16 cellular contexts compared by ENCODE assay signal in genomic region chr15:82239685-82240391, GRCh38. TPM values are rescaled to one million over a fixed set of nuclear protein-coding genes. Genes with fewer than 3 reads are reported as not detected.
DNase-seq lines count a peak whose midpoint lies in the region; ATAC-seq, FAIRE-seq and TF ChIP-seq lines count a peak whose summit lies in the region.
"Had no signal": no experiment of that assay in that cellular context is flagged by ENCODE, and none has a peak within 500 bp of the region (broad histone marks: within the 10 kb centered on the region; RNA-seq: fewer than 3 reads in every experiment).

No MANE protein-coding gene starts in this region.

- TF ChIP-seq CTCF in PC-3 (conservative IDR thresholded peaks at IDR 0.05; ENCODE audit: low read depth, low read length) = no peak

- H3K4ac ChIP-seq in mesendoderm (ENCODE audit: low read depth, low read length) = no peak overlapping the region

- H4K5ac ChIP-seq in mesendoderm (ENCODE audit: low read length) = no peak overlapping the region

- no peaks in the 10 kb centered on the region for H3K9me3 Mint-ChIP-seq in activated T-cell treated with anti-CD3 and anti-CD28 coated beads, Interleukin-2, amount 50 U/mL, for 72 hours
- no peaks in the 10 kb centered on the region for H3K9me3 Mint-ChIP-seq in activated T-cell treated with anti-CD3 and anti-CD28 coated beads, Interleukin-2, amount 50 U/mL, for 4 hours
- H3K9me3 Mint-ChIP-seq: HFFc6 had no signal

- WGBS in mesendoderm (ENCODE audit: extremely low coverage, insufficient coverage, low lambda C conversion rate) = no CpG with 5 or more reads among the region's 5 CpGs
- 24 to 67% (median 48%) methylated on average over 5 of the region's 5 CpGs for WGBS in small intestine, 3 donors

- H3K27me3 ChIP-seq in PC-3 (ENCODE audit: low read length) = no peaks in the 10 kb centered on the region
- no peaks in the 10 kb centered on the region for H3K27me3 ChIP-seq in mesendoderm (ENCODE audit: insufficient read depth, low read length, poor library complexity)
- no peaks in the 10 kb centered on the region for H3K27me3 ChIP-seq in small intestine (ENCODE audit: control insufficient read depth in 2 of 2, insufficient read depth in 2 of 2, low read length in 2 of 2)
- H3K27me3 ChIP-seq: BLaER1 treated with 17β-estradiol and CSF1 and Interleukin-3, amounts not matched to agents 10 nM and 100 nM had no signal

- H3K56ac ChIP-seq in mesendoderm (ENCODE audit: low read length) = no peak overlapping the region

- no peak overlapping the region for H3K4me3 Mint-ChIP-seq in activated T-cell treated with anti-CD3 and anti-CD28 coated beads, Interleukin-2, amount 50 U/mL, for 72 hours
- no peak overlapping the region for H3K4me3 Mint-ChIP-seq in activated T-cell treated with anti-CD3 and anti-CD28 coated beads, Interleukin-2, amount 50 U/mL, for 4 hours
- H3K4me3 Mint-ChIP-seq: CD4-positive, CD25-positive, alpha-beta regulatory T cell; HFFc6 had no signal

- H4K8ac ChIP-seq in mesendoderm (ENCODE audit: low read depth, low read length) = no peak overlapping the region

- no peak for DNase-seq in activated T-cell treated with anti-CD3 and anti-CD28 coated beads, Interleukin-2, amount 50 U/mL, for 72 hours
- DNase-seq in activated T-cell treated with anti-CD3 and anti-CD28 coated beads, Interleukin-2, amount 50 U/mL, for 4 hours = no peak
- DNase-seq in PC-3 = no peak
- DNase-seq in mesendoderm = peak; percentile 40
- DNase-seq in small intestine = peak; percentile 25
- DNase-seq in SK-N-DZ (ENCODE audit: low spot score) = no peak
- DNase-seq in head of caudate nucleus = no peak
- DNase-seq: ACHN; CD4-positive, CD25-positive, alpha-beta regulatory T cell; DMS53; GF-D8; HCEC 1CT; HFFc6 had no signal

- no peak overlapping the region for H3K18ac ChIP-seq in mesendoderm (ENCODE audit: low read length)

- no peak overlapping the region for H2AK5ac ChIP-seq in mesendoderm (ENCODE audit: low read length)

- no peak overlapping the region for H2BK15ac ChIP-seq in mesendoderm (replicated peaks; ENCODE audit: low read depth)

- H3K9ac ChIP-seq in PC-3 (ENCODE audit: low read length) (no peak overlapping the region), mesendoderm (ENCODE audit: low read length) (no peak overlapping the region)
- H3K9ac ChIP-seq: BLaER1 treated with 17β-estradiol and CSF1 and Interleukin-3, amounts not matched to agents 10 nM and 100 nM had no signal

- no peaks in the 10 kb centered on the region for H3K9me3 ChIP-seq in PC-3 (ENCODE audit: low read length)
- H3K9me3 ChIP-seq in small intestine (ENCODE audit: control insufficient read depth, low read depth) = no peaks in the 10 kb centered on the region
- H3K9me3 ChIP-seq: BLaER1 treated with 17β-estradiol and CSF1 and Interleukin-3, amounts not matched to agents 10 nM and 100 nM had no signal

- H3K4me2 ChIP-seq in PC-3 (ENCODE audit: low read length) (no peak overlapping the region), mesendoderm (ENCODE audit: low read length) (no peak overlapping the region)
- H3K4me2 ChIP-seq: BLaER1 treated with 17β-estradiol and CSF1 and Interleukin-3, amounts not matched to agents 10 nM and 100 nM had no signal

- BruUV-seq in PC-3 (replicated peaks; lab: Mats Ljungman, UMichigan) = no TSS peak

- no peaks in the 10 kb centered on the region for H3K79me1 ChIP-seq in mesendoderm (ENCODE audit: low read length)

- peaks cover 6 to 7% of the 10 kb centered on the region in 2 donors for H3K36me3 Mint-ChIP-seq in activated T-cell treated with anti-CD3 and anti-CD28 coated beads, Interleukin-2, amount 50 U/mL, for 72 hours (ENCODE audit: insufficient read depth in 2 of 2)
- peaks cover 30% of the 10 kb centered on the region for H3K36me3 Mint-ChIP-seq in activated T-cell treated with anti-CD3 and anti-CD28 coated beads, Interleukin-2, amount 50 U/mL, for 4 hours (ENCODE audit: insufficient read depth)

- H3K27ac ChIP-seq in PC-3 (ENCODE audit: low read length) = no peak overlapping the region
- H3K27ac ChIP-seq in mesendoderm (ENCODE audit: low read depth, low read length) = no peak overlapping the region
- H3K27ac ChIP-seq in small intestine (ENCODE audit: low read depth in 1 of 2, low read length in 1 of 2) = no peak overlapping the region
- H3K27ac ChIP-seq: BLaER1 treated with 17β-estradiol and CSF1 and Interleukin-3, amounts not matched to agents 10 nM and 100 nM; HL-60 had no signal

- H3K4me1 Mint-ChIP-seq in activated T-cell treated with anti-CD3 and anti-CD28 coated beads, Interleukin-2, amount 50 U/mL, for 72 hours (ENCODE audit: low read depth) = no peaks in the 10 kb centered on the region
- H3K4me1 Mint-ChIP-seq in activated T-cell treated with anti-CD3 and anti-CD28 coated beads, Interleukin-2, amount 50 U/mL, for 4 hours (ENCODE audit: low read depth) = peaks cover 7% of the 10 kb centered on the region

- H2BK120ac ChIP-seq in mesendoderm (ENCODE audit: low read depth, low read length) = no peak overlapping the region

- CTCF ChIA-PET in PC-3 (lab: Charles Lee) = no interaction called here

- no peaks in the 10 kb centered on the region for H3K79me2 ChIP-seq in PC-3 (ENCODE audit: low read length)
- no peaks in the 10 kb centered on the region for H3K79me2 ChIP-seq in mesendoderm (ENCODE audit: control insufficient read depth, insufficient read depth, low read length)

- peaks cover 3% of the 10 kb centered on the region for H3K36me3 ChIP-seq in PC-3 (ENCODE audit: low read depth, low read length)
- H3K36me3 ChIP-seq in mesendoderm (ENCODE audit: control insufficient read depth, insufficient read depth, low read length) = no peaks in the 10 kb centered on the region
- peaks cover 4 to 10% of the 10 kb centered on the region in 2 donors for H3K36me3 ChIP-seq in small intestine (ENCODE audit: control insufficient read depth in 2 of 2, insufficient read depth in 2 of 2, low read length in 2 of 2)

- H3K23ac ChIP-seq in mesendoderm (ENCODE audit: low read length) = no peak overlapping the region

- no peaks in the 10 kb centered on the region for H3K27me3 Mint-ChIP-seq in activated T-cell treated with anti-CD3 and anti-CD28 coated beads, Interleukin-2, amount 50 U/mL, for 72 hours (ENCODE audit: low read depth)
- H3K27me3 Mint-ChIP-seq in activated T-cell treated with anti-CD3 and anti-CD28 coated beads, Interleukin-2, amount 50 U/mL, for 4 hours (ENCODE audit: low read depth) = no peaks in the 10 kb centered on the region
- H3K27me3 Mint-ChIP-seq: CD4-positive, CD25-positive, alpha-beta regulatory T cell had no signal

- no peak overlapping the region for H2AFZ ChIP-seq in PC-3 (ENCODE audit: low read length)

- POLR2A ChIA-PET in PC-3 (lab: Charles Lee; ENCODE audit: unreplicated experiment) = no interaction called here

- ATAC-seq in activated T-cell treated with anti-CD3 and anti-CD28 coated beads, Interleukin-2, amount 50 U/mL, for 72 hours (replicated peaks in 1 of 2) = no peak
- ATAC-seq in activated T-cell treated with anti-CD3 and anti-CD28 coated beads, Interleukin-2, amount 50 U/mL, for 4 hours = no peak
- peak; percentile 67 for ATAC-seq in PC-3
- ATAC-seq in GM21825 (IDR thresholded peaks at IDR 0.05; ENCODE audit: unreplicated experiment) = no peak

- no peak for FAIRE-seq in small intestine (lab: Jason Lieb, UNC)

- H3K9me2 ChIP-seq in PC-3 (replicated peaks; ENCODE audit: low read length) = no peaks in the 10 kb centered on the region

- H3F3A ChIP-seq in PC-3 (ENCODE audit: low read length, unreplicated experiment) = no peaks in the 10 kb centered on the region

- 0 out of 2 replicates have a peak, but pooled peaks cover 5% of the 10 kb centered on the region for H4K20me1 ChIP-seq in PC-3 (ENCODE audit: low read length)

- H2BK5ac ChIP-seq in mesendoderm (ENCODE audit: low read length) = no peak overlapping the region

- H3K4me3 ChIP-seq in PC-3 (ENCODE audit: low read length) (no peak overlapping the region), mesendoderm (ENCODE audit: low read length) (no peak overlapping the region), small intestine (ENCODE audit: low read depth in 1 of 2, low read length in 2 of 2) (no peak overlapping the region)
- H3K4me3 ChIP-seq: BLaER1 treated with 17β-estradiol and CSF1 and Interleukin-3, amounts not matched to agents 10 nM and 100 nM had no signal

- H3K4me1 ChIP-seq in PC-3 (ENCODE audit: insufficient read depth, low read length) = peaks cover 4% of the 10 kb centered on the region
- H3K4me1 ChIP-seq in mesendoderm (ENCODE audit: control insufficient read depth, low read depth, low read length) = no peaks in the 10 kb centered on the region
- H3K4me1 ChIP-seq in small intestine (ENCODE audit: control insufficient read depth in 2 of 2, insufficient read depth in 1 of 2, low read depth in 1 of 2, low read length in 1 of 2) = no peaks in the 10 kb centered on the region

- intact Hi-C loops in PC-3 (cut with micrococcal nuclease) = no loop called here
- intact Hi-C loops in head of caudate nucleus (cut with DNase I) = no loop called here

- peak overlapping the region; percentile 17 for H3K27ac Mint-ChIP-seq in activated T-cell treated with anti-CD3 and anti-CD28 coated beads, Interleukin-2, amount 50 U/mL, for 72 hours
- H3K27ac Mint-ChIP-seq: CD4-positive, CD25-positive, alpha-beta regulatory T cell; HFFc6 had no signal

RNA-seq across cellular contexts. Expression of gene EFL1, which starts 22.7 kb away (rescaled TPM):
- total RNA-seq in activated T-cell treated with anti-CD3 and anti-CD28 coated beads, Interleukin-2, amount 50 U/mL, for 72 hours = 10 to 100 TPM; 26.7 to 26.9 TPM
- total RNA-seq in activated T-cell treated with anti-CD3 and anti-CD28 coated beads, Interleukin-2, amount 50 U/mL, for 4 hours = 10 to 100 TPM; 16.5 to 18.6 (median 16.8) TPM
- total RNA-seq in PC-3 (2014; rRNA removed) = 12.4 and 14.7 TPM in 2 replicates
- polyA plus RNA-seq in mesendoderm (2013, experiment 1 of 2) = 14.1 TPM
- polyA plus RNA-seq in mesendoderm (2013, experiment 2 of 2) = 14.2 TPM
- polyA plus RNA-seq in small intestine = 10 to 100 TPM; 11.6 to 14.9 (median 11.9) TPM
- polyA plus RNA-seq in SK-N-DZ (2014; cell fraction: cytosol; rRNA removed) = 20.7 and 23.8 TPM in 2 replicates
- polyA plus RNA-seq in SK-N-DZ (2014; cell fraction: nucleus; rRNA removed) = 13.1 and 13.8 TPM in 2 replicates

RNA-seq across cellular contexts. Expression of gene SAXO2, which starts 22.8 kb away (rescaled TPM):
- total RNA-seq in activated T-cell treated with anti-CD3 and anti-CD28 coated beads, Interleukin-2, amount 50 U/mL, for 72 hours = 1 to 10 TPM; 1.1 to 1.2 TPM
- 1 to 10 TPM in 1 of 3 donors, under 1 TPM in 2; 0.41 to 3.4 (median 0.91) TPM for total RNA-seq in activated T-cell treated with anti-CD3 and anti-CD28 coated beads, Interleukin-2, amount 50 U/mL, for 4 hours
- 0.35 and 3.7 TPM in 2 replicates for total RNA-seq in PC-3 (2014; rRNA removed)
- 1.8 TPM for polyA plus RNA-seq in mesendoderm (2013, experiment 1 of 2)
- 1.4 TPM for polyA plus RNA-seq in mesendoderm (2013, experiment 2 of 2)
- 1 to 10 TPM in 1 of 3 donors, under 1 TPM in 1, not detected in 1; 0.37 to 5.1 TPM for polyA plus RNA-seq in small intestine
- polyA plus RNA-seq in SK-N-DZ (2014; cell fraction: cytosol; rRNA removed) = 2.7 TPM in 1 of 2 replicates, not detected in the other
- 12.3 TPM in 1 of 2 replicates, not detected in the other for polyA plus RNA-seq in SK-N-DZ (2014; cell fraction: nucleus; rRNA removed)
- total RNA-seq: CD4-positive, CD25-positive, alpha-beta regulatory T cell had no signal

Comparison
In these comparisons a context has a peak if more than half of its experiments do, and no peak if none do; other contexts are left out.
1. DNase-seq: peak in mesendoderm (single experiment) and small intestine (single experiment); none in activated T-cell treated with anti-CD3 and anti-CD28 coated beads, Interleukin-2, amount 50 U/mL, for 72 hours (0 of 2), activated T-cell treated with anti-CD3 and anti-CD28 coated beads, Interleukin-2, amount 50 U/mL, for 4 hours (single experiment), PC-3 (single experiment), SK-N-DZ (single experiment) and head of caudate nucleus (0 of 42).